In the genomic region with DNA sequence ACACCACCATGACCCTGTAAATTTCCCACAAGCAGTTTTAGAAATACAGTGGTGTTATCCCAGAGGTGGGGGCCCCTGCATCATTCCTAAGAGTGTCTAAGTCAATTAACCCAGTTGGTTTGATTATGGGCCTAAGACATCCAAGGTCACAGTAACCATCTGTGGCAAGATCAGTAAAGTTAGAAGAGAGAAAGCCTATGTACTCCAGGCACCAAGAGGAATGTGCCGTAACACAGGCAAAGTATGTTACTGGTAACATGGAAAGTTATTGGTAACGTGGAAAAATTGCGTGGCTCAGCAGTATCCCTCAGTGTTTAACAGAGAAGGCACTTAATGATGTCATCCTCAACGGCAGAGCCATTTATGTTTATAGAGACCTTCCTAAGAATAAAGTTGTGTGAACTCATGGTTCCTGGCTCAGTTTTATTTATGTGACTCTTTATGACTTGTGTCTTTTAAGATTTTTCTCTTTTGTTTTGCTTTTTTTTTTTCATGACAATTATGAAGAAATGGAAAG, we compare ENCODE assay signal across 23 cellular contexts.
DNase-seq lines count a peak whose midpoint lies in the region; ATAC-seq and TF ChIP-seq lines count a peak whose summit lies in the region.
"Had no signal": no experiment of that assay in that cellular context is flagged by ENCODE, and none has a peak within 500 bp of the region (broad histone marks: within the 10 kb centered on the region; RNA-seq: fewer than 3 reads in every experiment).

No MANE protein-coding gene starts in this region.

- DNase-seq in HFFc6, result peak; percentile 30
- DNase-seq in astrocyte of the hippocampus (ENCODE audit: low read depth, low spot score), result peak; percentile 30
- DNase-seq in transverse colon, result no peak
- no peak for DNase-seq in heart right ventricle
- no peak for DNase-seq in islet precursor cell
- no peak for DNase-seq in COLO829 (ENCODE audit: low spot score)
- DNase-seq: activated CD4-positive, alpha-beta memory T cell treated with anti-CD3 and anti-CD28 coated beads, Interleukin-2, amount 10 ng/mL, durations not matched to agents 7 days and 5 days; CD4-positive, alpha-beta T cell; cerebellar nuclear complex; DMS 273 treated with DMSO at 0.1 percent for 48 hours; foreskin keratinocyte; GDM1; immature natural killer cell; left ventricle myocardium inferior; NCI-H1092; NCI-H2029; NCI-H2227 treated with DMSO at 0.1 percent for 48 hours; OCI-M1; stimulated activated naive CD8-positive, alpha-beta T cell treated with anti-CD3 and anti-CD28 coated beads, Interleukin-15, amount 100 ng/mL, for 72 hours; thyroid gland; WERI-Rb-1 had no signal

- H3K9me3 ChIP-seq in iPS-18a (ENCODE audit: control insufficient read depth, low read depth, low read length) (no peaks in the 10 kb centered on the region), transverse colon (no peaks in the 10 kb centered on the region), heart right ventricle (no peaks in the 10 kb centered on the region)
- H3K9me3 ChIP-seq: left ventricle myocardium inferior, thyroid gland had no signal

- H3K27ac ChIP-seq in iPS-18a (ENCODE audit: low read length), result no peak overlapping the region
- peak overlapping the region; percentile 7 to 49 (median 17) for H3K27ac ChIP-seq in transverse colon
- no peak overlapping the region for H3K27ac ChIP-seq in heart right ventricle
- H3K27ac ChIP-seq: foreskin keratinocyte, left ventricle myocardium inferior, thyroid gland, WERI-Rb-1 had no signal

- intact Hi-C loops in transverse colon (cut with DNase I; ENCODE audit: low total_unique reads), result loop anchor here (10.0 kb wide), 1 partner anchor 1056 kb away; no protein-coding TSS in a partner anchor
- intact Hi-C loops in heart right ventricle (cut with DNase I), result loop anchor here in 6 of 10 donors (5.0 to 10.0 kb wide), 4 partner anchors 874 to 1049 kb away; partner anchors contain the start of gene THBS1 (in 4 of the 6)

- H3K4me1 ChIP-seq in iPS-18a (ENCODE audit: control insufficient read depth, low read depth, low read length) (peaks cover 41% of the 10 kb centered on the region), transverse colon (peaks cover 0 to 19% (median 8%) of the 10 kb centered on the region in 4 donors), heart right ventricle (peaks cover 0 to 5% (median 0%) of the 10 kb centered on the region in 9 donors)
- H3K4me1 ChIP-seq: foreskin keratinocyte, left ventricle myocardium inferior, thyroid gland had no signal

- H3K27me3 Mint-ChIP-seq in HFFc6 (ENCODE audit: insufficient read depth), result no peaks in the 10 kb centered on the region
- H3K27me3 Mint-ChIP-seq: activated CD4-positive, alpha-beta memory T cell treated with anti-CD3 and anti-CD28 coated beads, Interleukin-2, amount 10 ng/mL, durations not matched to agents 7 days and 5 days; activated naive CD8-positive, alpha-beta T cell; CD4-positive, alpha-beta T cell; stimulated activated naive CD8-positive, alpha-beta T cell treated with anti-CD3 and anti-CD28 coated beads, Interleukin-15, amount 100 ng/mL, for 72 hours had no signal

- no peak overlapping the region for H3K4me3 Mint-ChIP-seq in HFFc6
- H3K4me3 Mint-ChIP-seq: activated CD4-positive, alpha-beta memory T cell treated with anti-CD3 and anti-CD28 coated beads, Interleukin-2, amount 10 ng/mL, durations not matched to agents 7 days and 5 days; activated naive CD8-positive, alpha-beta T cell; CD4-positive, alpha-beta T cell; immature natural killer cell; stimulated activated naive CD8-positive, alpha-beta T cell treated with anti-CD3 and anti-CD28 coated beads, Interleukin-15, amount 100 ng/mL, for 72 hours had no signal

- H3K9ac ChIP-seq in iPS-18a (ENCODE audit: low read length), result no peak overlapping the region

- ATAC-seq in heart right ventricle, result no peak
- ATAC-seq: foreskin keratinocyte; stimulated activated naive CD8-positive, alpha-beta T cell treated with anti-CD3 and anti-CD28 coated beads, Interleukin-15, amount 100 ng/mL, for 72 hours had no signal

- no peaks in the 10 kb centered on the region for H3K9me3 Mint-ChIP-seq in HFFc6
- H3K9me3 Mint-ChIP-seq: activated CD4-positive, alpha-beta memory T cell treated with anti-CD3 and anti-CD28 coated beads, Interleukin-2, amount 10 ng/mL, durations not matched to agents 7 days and 5 days; CD4-positive, alpha-beta T cell; immature natural killer cell; stimulated activated naive CD8-positive, alpha-beta T cell treated with anti-CD3 and anti-CD28 coated beads, Interleukin-15, amount 100 ng/mL, for 72 hours had no signal

- in situ Hi-C loops in transverse colon (cut with MboI; ENCODE audit: low pct_ligation_motif_present in 1 of 4, low pct_unique_long_range_greater_than_20kb in 1 of 4, low sequenced_read_pairs in 3 of 4), result loop anchor here (10.0 to 25.0 kb wide), 4 partner anchors 279 to 1054 kb away; partner anchors contain the start of gene THBS1 (in 4 of the 4)

- H3K27me3 ChIP-seq in iPS-18a (ENCODE audit: control insufficient read depth, insufficient read depth, low read length) (no peaks in the 10 kb centered on the region), transverse colon (no peaks in the 10 kb centered on the region), heart right ventricle (peaks cover 0 to 23% (median 6%) of the 10 kb centered on the region in 7 donors)
- H3K27me3 ChIP-seq: foreskin keratinocyte, thyroid gland had no signal

- H3K36me3 ChIP-seq in iPS-18a (ENCODE audit: control insufficient read depth, low read depth, low read length) (no peaks in the 10 kb centered on the region), transverse colon (no peaks in the 10 kb centered on the region), heart right ventricle (no peaks in the 10 kb centered on the region)
- H3K36me3 ChIP-seq: left ventricle myocardium inferior, thyroid gland, WERI-Rb-1 had no signal

- WGBS in transverse colon (ENCODE audit: low coverage in 1 of 2), 2 donors, result 22 to 64% methylated on average over 3 to 4 of the region's 4 CpGs
- 85 to 88% methylated on average over 4 of the region's 4 CpGs for WGBS in heart right ventricle, 2 donors

- H3K36me3 Mint-ChIP-seq in HFFc6 (ENCODE audit: low read depth), result peaks cover 19% of the 10 kb centered on the region; the same call in 1 of the 2 replicates
- H3K36me3 Mint-ChIP-seq: activated naive CD8-positive, alpha-beta T cell; immature natural killer cell had no signal

- peak overlapping the region; percentile 79 for H3K27ac Mint-ChIP-seq in HFFc6
- H3K27ac Mint-ChIP-seq: activated CD4-positive, alpha-beta memory T cell treated with anti-CD3 and anti-CD28 coated beads, Interleukin-2, amount 10 ng/mL, durations not matched to agents 7 days and 5 days; activated naive CD8-positive, alpha-beta T cell; CD4-positive, alpha-beta T cell; immature natural killer cell; stimulated activated naive CD8-positive, alpha-beta T cell treated with anti-CD3 and anti-CD28 coated beads, Interleukin-15, amount 100 ng/mL, for 72 hours had no signal

- peaks cover 59% of the 10 kb centered on the region for H3K4me1 Mint-ChIP-seq in HFFc6 (ENCODE audit: low read depth)
- H3K4me1 Mint-ChIP-seq: immature natural killer cell had no signal

- TF ChIP-seq POLR2A in transverse colon (IDR thresholded peaks at IDR 0.05), result no peak

- H3K4me3 ChIP-seq in iPS-18a (ENCODE audit: low read length) (peak overlapping the region; percentile 2), transverse colon (no peak overlapping the region), heart right ventricle (no peak overlapping the region)
- H3K4me3 ChIP-seq: left ventricle myocardium inferior, thyroid gland had no signal

- TF ChIP-seq CTCF in HFFc6 (IDR thresholded peaks at IDR 0.05), result no peak
- TF ChIP-seq CTCF in transverse colon (IDR thresholded peaks at IDR 0.05), result no peak
- TF ChIP-seq CTCF in heart right ventricle (IDR thresholded peaks at IDR 0.05), result no peak

- TF ChIP-seq EP300 in transverse colon (IDR thresholded peaks at IDR 0.05; ENCODE audit: low read depth), result no peak

Comparison
In these comparisons a context has a peak if more than half of its experiments do, and no peak if none do; other contexts are left out.
1. DNase-seq: peak in HFFc6 (single experiment) and astrocyte of the hippocampus (single experiment); none in transverse colon (single experiment), heart right ventricle (0 of 2), islet precursor cell (single experiment) and COLO829 (single experiment).
2. H3K27ac ChIP-seq: peak in transverse colon (4 of 4); none in iPS-18a (single experiment) and heart right ventricle (0 of 10).